ENCODE assay signal across 1 cellular context in the genomic region with DNA sequence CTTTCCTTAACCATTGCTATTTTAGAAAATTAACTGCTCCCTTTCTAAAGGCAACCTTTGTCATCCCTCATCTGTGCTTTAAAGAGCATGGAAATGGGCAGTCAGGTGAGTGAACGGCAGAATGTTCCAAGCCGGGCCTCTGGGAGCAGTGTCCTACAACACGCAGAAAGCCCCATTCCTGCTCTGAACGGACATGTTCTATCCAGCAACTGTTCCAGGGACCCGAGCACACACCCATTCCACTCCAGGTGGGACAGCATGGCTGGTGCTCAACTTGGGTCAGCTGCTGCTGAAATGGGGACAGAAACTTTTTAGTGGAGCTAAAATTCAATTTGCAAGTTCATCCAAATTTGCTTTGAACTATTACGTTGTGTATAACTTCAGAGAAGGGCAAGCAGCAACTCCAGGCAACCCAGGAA.
TF ChIP-seq lines count a peak whose summit lies in the region.

No MANE protein-coding gene starts in this region.

TF ChIP-seq in HCT116, 20 proteins besides CTCF, POLR2A, EP300 and RAD21:
- TF ChIP-seq REST (IDR thresholded peaks at IDR 0.05; ENCODE audit: low read depth) = no peak
- no peak for TF ChIP-seq EZH2phosphoT487 (IDR thresholded peaks at IDR 0.05; ENCODE audit: borderline replicate concordance)
- no peak for TF ChIP-seq FOSL1 (IDR thresholded peaks at IDR 0.05; ENCODE audit: low read depth)
- TF ChIP-seq, protein P1, sequence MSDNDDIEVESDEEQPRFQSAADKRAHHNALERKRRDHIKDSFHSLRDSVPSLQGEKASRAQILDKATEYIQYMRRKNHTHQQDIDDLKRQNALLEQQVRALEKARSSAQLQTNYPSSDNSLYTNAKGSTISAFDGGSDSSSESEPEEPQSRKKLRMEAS (IDR thresholded peaks at IDR 0.05) = no peak
- TF ChIP-seq CEBPB (IDR thresholded peaks at IDR 0.05; ENCODE audit: low read depth) = no peak
- TF ChIP-seq ZNF274 (IDR thresholded peaks at IDR 0.05; ENCODE audit: low read depth, low read length) = no peak
- no peak for TF ChIP-seq CBX3 (IDR thresholded peaks at IDR 0.05; ENCODE audit: low read depth)
- TF ChIP-seq JUND (IDR thresholded peaks at IDR 0.05) = no peak
- TF ChIP-seq ELF1 (IDR thresholded peaks at IDR 0.05; ENCODE audit: borderline replicate concordance, low read depth) = no peak
TF ChIP-seq in HCT116: peak in this region for 0.
